17 cellular contexts compared by ENCODE assay signal in the genomic region with DNA sequence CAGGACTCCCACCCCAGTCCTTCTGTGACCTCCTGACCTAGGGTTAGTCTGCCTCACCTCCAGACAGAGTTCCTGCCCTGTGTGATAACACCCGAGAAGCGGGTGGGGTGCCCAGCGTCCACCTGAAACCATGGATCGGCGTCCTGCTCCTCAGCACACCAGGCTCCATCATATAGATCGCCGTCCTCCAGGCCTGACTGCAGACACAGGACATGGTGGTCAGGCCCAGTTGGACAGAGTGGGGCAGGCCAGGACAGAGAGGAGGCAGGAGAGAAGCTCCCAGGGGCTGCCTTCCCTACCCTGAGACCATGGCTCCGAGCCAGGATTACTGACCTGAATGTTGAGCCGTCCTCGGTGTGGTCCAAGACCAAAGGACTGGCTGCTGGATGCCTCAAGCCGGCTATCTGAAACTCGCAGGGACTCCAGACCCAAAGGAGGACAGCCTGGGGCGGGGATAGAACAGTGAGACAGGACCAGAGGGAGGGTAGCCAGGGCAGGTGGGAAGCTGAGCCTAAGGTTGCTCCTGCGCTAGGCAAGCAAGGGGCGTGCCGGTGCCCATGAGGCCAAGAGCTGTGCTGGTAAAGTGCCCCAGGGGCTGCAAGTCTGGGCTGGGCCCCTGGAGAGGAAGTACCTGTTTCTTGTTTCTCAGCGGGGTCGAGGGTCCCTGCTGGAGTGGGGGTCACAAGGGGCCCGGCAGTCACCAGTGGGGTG. TPM values are rescaled to one million over a fixed set of nuclear protein-coding genes. Genes with fewer than 3 reads are reported as not detected.
DNase-seq lines count a peak whose midpoint lies in the region; ATAC-seq and TF ChIP-seq lines count a peak whose summit lies in the region.
"Had no signal": no experiment of that assay in that cellular context is flagged by ENCODE, and none has a peak within 500 bp of the region (broad histone marks: within the 10 kb centered on the region; RNA-seq: fewer than 3 reads in every experiment).

No MANE protein-coding gene starts in this region.

- H3K9me3 ChIP-seq in HCT116 (ENCODE audit: control insufficient read depth in 1 of 2, insufficient read depth in 1 of 2, low read depth in 1 of 2, low read length in 2 of 2), result no peaks in the 10 kb centered on the region

- H3K79me2 ChIP-seq in HCT116 (ENCODE audit: insufficient read depth, low read length), result no peaks in the 10 kb centered on the region

- no peak for TF ChIP-seq RAD21 in HCT116 (IDR thresholded peaks at IDR 0.05; ENCODE audit: low read depth)

- H3K4me1 Mint-ChIP-seq in chondrocyte (ENCODE audit: low read depth) (peaks cover 16% of the 10 kb centered on the region), neural crest cell (peaks cover 30% of the 10 kb centered on the region)

- H3K4me3 Mint-ChIP-seq in chondrocyte (ENCODE audit: unreplicated experiment) (no peak overlapping the region), neural crest cell (peak overlapping the region; percentile 94)

- peaks cover 8 to 13% of the 10 kb centered on the region in 2 experiments; a peak in 3 of 4 replicates for H3K4me1 ChIP-seq in HCT116 (ENCODE audit: control insufficient read depth in 1 of 2, insufficient read depth in 2 of 2, low read length in 2 of 2)

- no peak overlapping the region for H2AFZ ChIP-seq in HCT116 (ENCODE audit: low read depth, low read length, poor library complexity, severe bottlenecking)

- RAD21 ChIA-PET in HCT116 (lab: Charles Lee; ENCODE audit: low non-redundant PET in 1 of 2, low total read pairs in 2 of 2, uncharacterized antibody in 2 of 2, unreplicated experiment in 2 of 2), result no interaction called here

- BruUV-seq in HCT116 (replicated peaks; lab: Mats Ljungman, UMichigan), result no TSS peak

- no peak overlapping the region for H3K27ac ChIP-seq in HCT116 (ENCODE audit: low read depth, low read length)
- H3K27ac ChIP-seq: C4-2B had no signal

- H3K4me2 ChIP-seq in HCT116 (ENCODE audit: low read length), result peak overlapping the region; percentile 11; the same call in 1 of the 2 replicates

- H3K27ac Mint-ChIP-seq in chondrocyte (ENCODE audit: unreplicated experiment) (no peak overlapping the region), neural crest cell (ENCODE audit: unreplicated experiment) (no peak overlapping the region)

- no peaks in the 10 kb centered on the region for H3K9me2 ChIP-seq in HCT116 (ENCODE audit: insufficient read depth)

- DNase-seq in AG20443 (ENCODE audit: low spot score) (peak; percentile 9), HCT116 (ENCODE audit: low read depth, low spot score) (no peak), chondrocyte (ENCODE audit: low spot score) (peak; percentile 87), neural crest cell (ENCODE audit: low read depth, low spot score) (no peak), midbrain (lab: John Stamatoyannopoulos, UW) (no peak), posterior vena cava (ENCODE audit: low spot score) (no peak)
- DNase-seq: NCI-H1048, NCI-H1436, NCI-H1930, NCI-H526 had no signal

- CTCF ChIA-PET in HCT116 (lab: Charles Lee), result no interaction called here

- no peak for TF ChIP-seq POLR2A in HCT116 (IDR thresholded peaks at IDR 0.05; ENCODE audit: borderline replicate concordance, extremely low read depth, insufficient read depth, insufficient read length)

- H3K27me3 ChIP-seq in HCT116 (ENCODE audit: insufficient read depth, low read length), result peaks cover 8% of the 10 kb centered on the region; the same call in 1 of the 2 replicates

- peaks cover 30% of the 10 kb centered on the region for H3K27me3 Mint-ChIP-seq in chondrocyte (ENCODE audit: low read depth)
- H3K27me3 Mint-ChIP-seq in neural crest cell (ENCODE audit: low read depth), result peaks cover 5% of the 10 kb centered on the region

- H3K36me3 Mint-ChIP-seq in chondrocyte (ENCODE audit: low read depth) (peaks cover 3% of the 10 kb centered on the region), neural crest cell (ENCODE audit: low read depth) (peaks cover 12% of the 10 kb centered on the region)

- H3K9ac ChIP-seq in HCT116 (ENCODE audit: low read length), result no peak overlapping the region

- intact Hi-C loops in HCT116 (cut with micrococcal nuclease), result no loop called here
- intact Hi-C loops in posterior vena cava (cut with DNase I), result no loop called here

- H3K9me3 Mint-ChIP-seq in chondrocyte (ENCODE audit: low read depth), result no peaks in the 10 kb centered on the region
- no peaks in the 10 kb centered on the region for H3K9me3 Mint-ChIP-seq in neural crest cell

- no peak overlapping the region for H3K4me3 ChIP-seq in HCT116 (replicated peaks in 1 of 2; ENCODE audit: low read depth in 1 of 2, low read length in 2 of 2)

- POLR2A ChIA-PET in HCT116 (lab: Charles Lee), result no interaction called here

- ATAC-seq in HCT116, result no peak
- ATAC-seq in GM19035 (IDR thresholded peaks at IDR 0.05; ENCODE audit: unreplicated experiment), result no peak
- no peak for ATAC-seq in GM21529 (IDR thresholded peaks at IDR 0.05; ENCODE audit: unreplicated experiment)

- no peaks in the 10 kb centered on the region for H3K36me3 ChIP-seq in HCT116 (ENCODE audit: control insufficient read depth in 1 of 2, insufficient read depth in 2 of 2, low read length in 2 of 2)

- H4K20me1 ChIP-seq in HCT116 (ENCODE audit: insufficient read depth), result no peaks in the 10 kb centered on the region

- no peak for TF ChIP-seq CTCF in HCT116 (IDR thresholded peaks at IDR 0.05 in 2 of 3, conservative IDR thresholded peaks at IDR 0.05 in 1 of 3; ENCODE audit: borderline replicate concordance in 1 of 3, insufficient read depth in 1 of 3, low read depth in 2 of 3, low read length in 2 of 3)
- no peak for TF ChIP-seq CTCF in chondrocyte (IDR thresholded peaks at IDR 0.05)
- no peak for TF ChIP-seq CTCF in neural crest cell (conservative IDR thresholded peaks at IDR 0.05)

TF ChIP-seq in HCT116, 20 proteins besides CTCF, POLR2A, EP300 and RAD21:
- TF ChIP-seq EZH2phosphoT487 (IDR thresholded peaks at IDR 0.05; ENCODE audit: borderline replicate concordance) (no peak), CEBPB (IDR thresholded peaks at IDR 0.05; ENCODE audit: low read depth) (no peak), SP1 (IDR thresholded peaks at IDR 0.05; ENCODE audit: low read depth) (no peak), ELF1 (IDR thresholded peaks at IDR 0.05; ENCODE audit: borderline replicate concordance, low read depth) (no peak), SRF (IDR thresholded peaks at IDR 0.05; ENCODE audit: low read depth) (no peak), FOSL1 (IDR thresholded peaks at IDR 0.05; ENCODE audit: low read depth) (no peak)
TF ChIP-seq in HCT116: peak in this region for 0.

RNA-seq across cellular contexts. Expression of a gene that starts 2.2 kb away (rescaled TPM):
- 0.17 TPM for total RNA-seq in HCT116 (2021; ENCODE audit: unreplicated experiment)
- polyA plus RNA-seq in HCT116 (2012), result 0.09 and 0.18 TPM in 2 replicates
- total RNA-seq in chondrocyte, result 6.2 to 6.4 TPM (median 6.3 TPM) in 3 replicates
- total RNA-seq in neural crest cell, result 200 and 218 TPM in 2 replicates
- 10 to 100 TPM in 1 of 2 donors, 1 to 10 TPM in 1; 9.6 to 36.6 TPM for total RNA-seq in posterior vena cava
- total RNA-seq: MCF 10A had no signal

RNA-seq across cellular contexts. Expression of a gene that starts 16.5 kb away (rescaled TPM):
- total RNA-seq in HCT116 (2021; ENCODE audit: unreplicated experiment), result not detected
- polyA plus RNA-seq in HCT116 (2012), result not detected in 2 replicates
- total RNA-seq in chondrocyte, result not detected in 3 replicates
- not detected in 2 replicates for total RNA-seq in neural crest cell
- total RNA-seq in posterior vena cava, result not detected
- total RNA-seq: G401, H1, MCF 10A had no signal
- polyA plus RNA-seq: H1 had no signal

RNA-seq across cellular contexts. Expression of a gene that starts 17.9 kb away (rescaled TPM):
- total RNA-seq in HCT116 (2021; ENCODE audit: unreplicated experiment) (not detected), chondrocyte (not detected in 3 replicates), neural crest cell (not detected in 2 replicates), posterior vena cava (not detected)
- polyA plus RNA-seq in HCT116 (2012), result not detected in 2 replicates
- total RNA-seq: G401, H1, IMR-90, MCF 10A had no signal
- polyA plus RNA-seq: H1 had no signal

RNA-seq across cellular contexts. Expression of a gene that starts 42.2 kb away (rescaled TPM):
- 31.8 TPM for total RNA-seq in HCT116 (2021; ENCODE audit: unreplicated experiment)
- polyA plus RNA-seq in HCT116 (2012), result 27.6 and 36.2 TPM in 2 replicates
- 34.0 to 45.8 TPM (median 37.3 TPM) in 3 replicates for total RNA-seq in chondrocyte
- 68.7 and 71.9 TPM in 2 replicates for total RNA-seq in neural crest cell
- 10 to 100 TPM; 20.1 to 24.8 TPM for total RNA-seq in posterior vena cava

RNA-seq across cellular contexts. Expression of a gene that starts 42.3 kb away (rescaled TPM):
- total RNA-seq in HCT116 (2021; ENCODE audit: unreplicated experiment), result 38.1 TPM
- 31.9 and 37.5 TPM in 2 replicates for polyA plus RNA-seq in HCT116 (2012)
- 29.9 to 40.7 TPM (median 32.7 TPM) in 3 replicates for total RNA-seq in chondrocyte
- 49.8 and 50.6 TPM in 2 replicates for total RNA-seq in neural crest cell
- total RNA-seq in posterior vena cava, result 10 to 100 TPM; 32.3 to 33.1 TPM

Comparison
In these comparisons a context has a peak if more than half of its experiments do, and no peak if none do; other contexts are left out.
1. DNase-seq: peak in AG20443 (single experiment) and chondrocyte (single experiment); none in HCT116 (single experiment), neural crest cell (single experiment), midbrain (single experiment) and posterior vena cava (single experiment).